In genomic region chr10:96614515-96614914, GRCh38 we compare ENCODE assay signal across 12 cellular contexts. TPM values are rescaled to one million over a fixed set of nuclear protein-coding genes. Genes with fewer than 3 reads are reported as not detected.
DNase-seq lines count a peak whose midpoint lies in the region; ATAC-seq and TF ChIP-seq lines count a peak whose summit lies in the region.
"Had no signal": no experiment of that assay in that cellular context is flagged by ENCODE, and none has a peak within 500 bp of the region (broad histone marks: within the 10 kb centered on the region; RNA-seq: fewer than 3 reads in every experiment).

No MANE protein-coding gene starts in this region.

- POLR2A ChIA-PET in RWPE1 (lab: Yijun Ruan, JAX; ENCODE audit: low non-redundant PET), result no interaction called here

- CTCF ChIA-PET in RWPE1 (lab: Yijun Ruan, JAX), result interaction anchor here (0.6 kb wide), 1 partner anchor 18 kb away, joined by 3 read pairs; no protein-coding TSS in a partner anchor

- no peaks in the 10 kb centered on the region for H3K79me2 ChIP-seq in ACC112 (ENCODE audit: control insufficient read depth, insufficient read depth, low read length, unreplicated experiment)

- no peaks in the 10 kb centered on the region for H3K36me3 ChIP-seq in ACC112 (ENCODE audit: insufficient read depth, low read length)

- H3K4me3 ChIP-seq in ACC112 (ENCODE audit: low read depth, low read length), result peak overlapping the region; percentile 36; the same call in 1 of the 2 replicates
- H3K4me3 ChIP-seq in fibroblast of the aortic adventitia (ENCODE audit: low read depth, low read length), result no peak overlapping the region
- H3K4me3 ChIP-seq: coronary artery had no signal

- no peak for ATAC-seq in GM18520 (IDR thresholded peaks at IDR 0.05; ENCODE audit: unreplicated experiment)

- no peak overlapping the region for H2AFZ ChIP-seq in ACC112 (ENCODE audit: low read length, unreplicated experiment)

- peaks cover 18% of the 10 kb centered on the region for H3K4me1 ChIP-seq in ACC112 (ENCODE audit: control insufficient read depth, insufficient read depth, low read length, unreplicated experiment)

- H3K27ac ChIP-seq in ACC112 (ENCODE audit: low read depth, low read length) (no peak overlapping the region), RWPE1 (no peak overlapping the region)
- H3K27ac ChIP-seq: coronary artery, VCaP had no signal

- no peaks in the 10 kb centered on the region for H3K27me3 ChIP-seq in ACC112 (ENCODE audit: insufficient read depth, low read length)

- DNase-seq in GM04504 (ENCODE audit: low read depth), result peak; percentile 92
- DNase-seq in RWPE1 (ENCODE audit: low spot score), result peak; percentile 88
- DNase-seq in fibroblast of the aortic adventitia (ENCODE audit: low read depth), result peak; percentile 29
- DNase-seq in stimulated activated naive CD4-positive, alpha-beta T cell treated with Interleukin-2 at 50 U/mL for 16 hours (lab: John Stamatoyannopoulos, UW), result no peak
- no peak for DNase-seq in ecto neural progenitor cell (ENCODE audit: low spot score)
- no peak for DNase-seq in putamen (ENCODE audit: low spot score)
- DNase-seq: GF-D8; stimulated activated CD8-positive, alpha-beta memory T cell treated with anti-CD3 and anti-CD28 coated beads, Interleukin-4, amount 100 ng/mL, for 48 hours had no signal

- no peak for TF ChIP-seq CTCF in RWPE1 (conservative IDR thresholded peaks at IDR 0.05; ENCODE audit: low read depth)
- TF ChIP-seq CTCF in fibroblast of the aortic adventitia (IDR thresholded peaks at IDR 0.05; ENCODE audit: insufficient read depth, low read length), result no peak

RNA-seq across cellular contexts. Expression of gene TM9SF3, which starts 27.7 kb away (rescaled TPM):
- 73.8 and 120 TPM in 2 replicates for total RNA-seq in fibroblast of the aortic adventitia (ENCODE audit: low replicate concordance)

Comparison
In these comparisons a context has a peak if more than half of its experiments do, and no peak if none do; other contexts are left out.
1. DNase-seq: peak in GM04504 (single experiment), RWPE1 (single experiment) and fibroblast of the aortic adventitia (single experiment); none in stimulated activated naive CD4-positive, alpha-beta T cell treated with Interleukin-2 at 50 U/mL for 16 hours (single experiment), ecto neural progenitor cell (single experiment) and putamen (single experiment).